16 cellular contexts compared by ENCODE assay signal in genomic region chr10:34256216-34256615, GRCh38.
DNase-seq lines count a peak whose midpoint lies in the region; ATAC-seq and TF ChIP-seq lines count a peak whose summit lies in the region.
"Had no signal": no experiment of that assay in that cellular context is flagged by ENCODE, and none has a peak within 500 bp of the region (broad histone marks: within the 10 kb centered on the region; RNA-seq: fewer than 3 reads in every experiment).

No MANE protein-coding gene starts in this region.

- peaks cover 21% of the 10 kb centered on the region for H3K36me3 Mint-ChIP-seq in endodermal cell (ENCODE audit: low read depth)
- peaks cover 19% of the 10 kb centered on the region for H3K36me3 Mint-ChIP-seq in neural progenitor cell
- H3K36me3 Mint-ChIP-seq: CD8-positive, alpha-beta T cell had no signal

- H3K27me3 Mint-ChIP-seq in endodermal cell (ENCODE audit: insufficient read depth): no peaks in the 10 kb centered on the region
- H3K27me3 Mint-ChIP-seq in neural progenitor cell (ENCODE audit: insufficient read depth, low read depth): peaks cover 5% of the 10 kb centered on the region
- H3K27me3 Mint-ChIP-seq: B cell had no signal

- DNase-seq in left ventricle myocardium superior: no peak
- DNase-seq in right atrium auricular region (ENCODE audit: low spot score): no peak
- no peak for DNase-seq in endodermal cell
- DNase-seq in neural progenitor cell (ENCODE audit: low spot score): no peak
- DNase-seq in dermis blood vessel endothelial cell: no peak
- DNase-seq: Calu3; CD8-positive, alpha-beta T cell; DMS79 treated with DMSO at 0.1 percent for 48 hours; GF-D8 had no signal

- no peak overlapping the region for H3K4me2 ChIP-seq in neural progenitor cell
- H3K4me2 ChIP-seq: BLaER1 treated with 17β-estradiol and CSF1 and Interleukin-3, amounts not matched to agents 10 nM and 100 nM had no signal

- H3K27ac Mint-ChIP-seq in endodermal cell: peak overlapping the region; percentile 74
- H3K27ac Mint-ChIP-seq in neural progenitor cell: peak overlapping the region; percentile 62
- H3K27ac Mint-ChIP-seq: B cell; CD8-positive, alpha-beta T cell had no signal

- H3K79me2 ChIP-seq in neural progenitor cell (ENCODE audit: low read depth): no peaks in the 10 kb centered on the region

- H3K9me3 ChIP-seq in right atrium auricular region (no peaks in the 10 kb centered on the region), endodermal cell (ENCODE audit: control insufficient read depth, low read length) (peaks cover 14% of the 10 kb centered on the region), neural progenitor cell (ENCODE audit: low read depth) (no peaks in the 10 kb centered on the region)
- H3K9me3 ChIP-seq: HAP-1 had no signal

- peaks cover 14% of the 10 kb centered on the region for H3K9me3 Mint-ChIP-seq in endodermal cell
- H3K9me3 Mint-ChIP-seq in neural progenitor cell: peaks cover 7% of the 10 kb centered on the region
- H3K9me3 Mint-ChIP-seq: CD8-positive, alpha-beta T cell had no signal

- 79 to 87% methylated on average over 3 to 4 of the region's 4 CpGs for WGBS in endodermal cell (ENCODE audit: insufficient coverage in 1 of 2, insufficient read length in 1 of 2), 2 experiments

- H3K27me3 ChIP-seq in right atrium auricular region (no peaks in the 10 kb centered on the region), endodermal cell (ENCODE audit: control insufficient read depth, insufficient read depth, low read length, poor library complexity, severe bottlenecking) (no peaks in the 10 kb centered on the region), neural progenitor cell (no peaks in the 10 kb centered on the region)
- H3K27me3 ChIP-seq: BLaER1 treated with 17β-estradiol and CSF1 and Interleukin-3, amounts not matched to agents 10 nM and 100 nM had no signal

- TF ChIP-seq CTCF in right atrium auricular region (IDR thresholded peaks at IDR 0.05) (no peak), endodermal cell (conservative IDR thresholded peaks at IDR 0.05) (no peak), neural progenitor cell (IDR thresholded peaks at IDR 0.05) (no peak)

- H3K4me1 Mint-ChIP-seq in endodermal cell (peaks cover 22% of the 10 kb centered on the region), neural progenitor cell (peaks cover 16% of the 10 kb centered on the region)
- H3K4me1 Mint-ChIP-seq: B cell had no signal

- no peak overlapping the region for H2AFZ ChIP-seq in neural progenitor cell (replicated peaks)

- H3K9ac ChIP-seq in endodermal cell (ENCODE audit: extremely low read depth, low read length, poor library complexity, severe bottlenecking) (no peak overlapping the region), neural progenitor cell (no peak overlapping the region)
- H3K9ac ChIP-seq: BLaER1 treated with 17β-estradiol and CSF1 and Interleukin-3, amounts not matched to agents 10 nM and 100 nM had no signal

- H3K27ac ChIP-seq in right atrium auricular region (no peak overlapping the region), endodermal cell (ENCODE audit: low read depth, low read length) (no peak overlapping the region), neural progenitor cell (no peak overlapping the region)
- H3K27ac ChIP-seq: 22Rv1; BLaER1 treated with 17β-estradiol and CSF1 and Interleukin-3, amounts not matched to agents 10 nM and 100 nM had no signal

- no peak overlapping the region for H3K4me3 ChIP-seq in right atrium auricular region
- H3K4me3 ChIP-seq in endodermal cell (ENCODE audit: low read length): no peak overlapping the region
- no peak overlapping the region for H3K4me3 ChIP-seq in neural progenitor cell
- H3K4me3 ChIP-seq: BLaER1 treated with 17β-estradiol and CSF1 and Interleukin-3, amounts not matched to agents 10 nM and 100 nM; GM12878; HAP-1 had no signal

- no peaks in the 10 kb centered on the region for H3F3A ChIP-seq in neural progenitor cell (ENCODE audit: low read depth)

- H3K4me1 ChIP-seq in right atrium auricular region: peaks cover 0 to 5% of the 10 kb centered on the region in 2 donors
- H3K4me1 ChIP-seq in endodermal cell (ENCODE audit: control insufficient read depth, insufficient read depth, low read length): peaks cover 6% of the 10 kb centered on the region
- no peaks in the 10 kb centered on the region for H3K4me1 ChIP-seq in neural progenitor cell
- H3K4me1 ChIP-seq: HAP-1 had no signal

- intact Hi-C loops in left ventricle myocardium superior (cut with micrococcal nuclease): no loop called here

- ATAC-seq in left ventricle myocardium superior (peak; percentile 32), HG02678 (IDR thresholded peaks at IDR 0.05; ENCODE audit: unreplicated experiment) (no peak), HG02870 (IDR thresholded peaks at IDR 0.05; ENCODE audit: unreplicated experiment) (no peak)
- ATAC-seq: CD8-positive, alpha-beta T cell; GM12878 had no signal

- H3K36me3 ChIP-seq in right atrium auricular region (no peaks in the 10 kb centered on the region), endodermal cell (ENCODE audit: control insufficient read depth, insufficient read depth, low read length) (no peaks in the 10 kb centered on the region), neural progenitor cell (no peaks in the 10 kb centered on the region)
- H3K36me3 ChIP-seq: HAP-1 had no signal

- H3K4me3 Mint-ChIP-seq in endodermal cell: no peak overlapping the region
- H3K4me3 Mint-ChIP-seq in neural progenitor cell: no peak overlapping the region
- H3K4me3 Mint-ChIP-seq: B cell; CD8-positive, alpha-beta T cell had no signal

- H4K20me1 ChIP-seq in neural progenitor cell (ENCODE audit: low read depth): no peaks in the 10 kb centered on the region
- H4K20me1 ChIP-seq: BLaER1 treated with 17β-estradiol and CSF1 and Interleukin-3, amounts not matched to agents 10 nM and 100 nM had no signal
